ENCODE assay signal across 8 cellular contexts in genomic region chr1:155273134-155273982, GRCh38. TPM values are rescaled to one million over a fixed set of nuclear protein-coding genes. Genes with fewer than 3 reads are reported as not detected.
DNase-seq lines count a peak whose midpoint lies in the region; ATAC-seq and TF ChIP-seq lines count a peak whose summit lies in the region.

TSS of gene CLK2 (minus strand) at chr1:155273504. CDS start at chr1:155270977, 2,527 bp downstream.

- peak within 1 kb of the TSS; percentile 91 to 92 for H3K27ac ChIP-seq in left lung

- no peaks in the 10 kb centered on the region for H3K9me3 ChIP-seq in left lung

- DNase-seq in C1 segment of cervical spinal cord (lab: John Stamatoyannopoulos, UW) (peak; percentile 41 to 94 (median 83)), NCI-H774 (lab: John Stamatoyannopoulos, UW) (peak; percentile 97), dedifferentiated amniotic fluid mesenchymal stem cell (ENCODE audit: extremely low spot score) (peak; percentile 81), left lung (peak; percentile 96 to 100)
- DNase-seq in activated CD4-positive, alpha-beta T cell treated with anti-CD3 and anti-CD28 coated beads, Interleukin-2, amount 50 U/mL, for 24 hours (ENCODE audit: low read depth in 1 of 2, low spot score in 1 of 2) = peak; percentile 90 to 93
- DNase-seq in stimulated activated CD4-positive, alpha-beta T cell treated with anti-CD3 and anti-CD28 coated beads, Interleukin-2, amount 100 ng/mL, for 48 hours = peak; percentile 92 to 95

- ATAC-seq in GM19395 (IDR thresholded peaks at IDR 0.05; ENCODE audit: unreplicated experiment) = peak; percentile 81
- ATAC-seq in HG03565 (IDR thresholded peaks at IDR 0.05; ENCODE audit: unreplicated experiment) = peak; percentile 73
- peak; percentile 92 for ATAC-seq in left lung

- H3K4me3 ChIP-seq in left lung = peak within 1 kb of the TSS; percentile 72 to 80

- intact Hi-C loops in left lung (cut with DNase I) = loop anchor here in 1 of 2 donors (10.0 kb wide), 1 partner anchor 321 kb away; no protein-coding TSS in a partner anchor

- TF ChIP-seq CTCF in left lung (IDR thresholded peaks at IDR 0.05) = no peak

- peaks cover 0 to 27% of the 10 kb centered on the region in 2 donors for H3K36me3 ChIP-seq in left lung

- H3K4me1 ChIP-seq in left lung = peaks cover 10 to 49% of the 10 kb centered on the region in 2 donors

- peaks cover 0 to 10% of the 10 kb centered on the region in 2 donors for H3K27me3 ChIP-seq in left lung

RNA-seq across cellular contexts. Expression of gene CLK2, which starts in this region (rescaled TPM):
- total RNA-seq in left lung = 10 to 100 TPM; 45.4 to 55.2 TPM

Comparison
In these comparisons a context has a peak if more than half of its experiments do, and no peak if none do; other contexts are left out.
1. Peak in every context shown above with its lines: DNase-seq, ATAC-seq, H3K4me3 ChIP-seq and H3K27ac ChIP-seq.